In the genomic region with DNA sequence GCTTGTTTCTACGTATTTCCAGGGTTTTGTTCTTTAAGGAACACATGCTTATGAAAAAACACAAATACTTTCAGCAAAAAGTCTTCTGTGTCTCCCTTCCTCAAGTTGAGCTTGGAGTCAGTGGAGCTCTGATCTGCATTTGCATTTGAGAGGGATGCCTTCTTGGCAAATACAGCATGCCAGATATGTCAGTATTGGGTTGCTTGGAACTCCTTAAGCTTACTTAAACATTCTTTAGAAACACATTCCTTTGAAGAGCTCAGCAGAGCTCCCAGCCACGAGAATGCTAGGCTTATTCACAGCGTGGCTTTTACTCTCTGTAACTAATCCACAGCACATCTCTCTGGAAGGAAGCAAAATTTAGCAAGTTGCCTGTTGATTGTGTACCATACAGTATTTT, we compare ENCODE assay signal across 17 cellular contexts.
DNase-seq lines count a peak whose midpoint lies in the region; ATAC-seq, FAIRE-seq and TF ChIP-seq lines count a peak whose summit lies in the region.
"Had no signal": no experiment of that assay in that cellular context is flagged by ENCODE, and none has a peak within 500 bp of the region (broad histone marks: within the 10 kb centered on the region; RNA-seq: fewer than 3 reads in every experiment).

No MANE protein-coding gene starts in this region.

- H2BK15ac ChIP-seq in IMR-90 (ENCODE audit: low read depth, low read length) (no peak overlapping the region), mesendoderm (replicated peaks; ENCODE audit: low read depth) (no peak overlapping the region)

- no peaks in the 10 kb centered on the region for H3K4me1 ChIP-seq in IMR-90 (ENCODE audit: control insufficient read depth, insufficient read depth, low read length)
- peaks cover 16% of the 10 kb centered on the region for H3K4me1 ChIP-seq in mesendoderm (ENCODE audit: control insufficient read depth, low read depth, low read length)
- H3K4me1 ChIP-seq in HepG2 (ENCODE audit: insufficient read depth, low read length) = no peaks in the 10 kb centered on the region
- no peaks in the 10 kb centered on the region for H3K4me1 ChIP-seq in mammary epithelial cell (ENCODE audit: insufficient read depth, low read length)
- H3K4me1 ChIP-seq: vagina had no signal

- H3K56ac ChIP-seq in IMR-90 (ENCODE audit: extremely low read depth, insufficient read depth, low read length) (no peak overlapping the region), mesendoderm (ENCODE audit: low read length) (no peak overlapping the region)

- no peak for FAIRE-seq in HepG2 (lab: Jason Lieb, UNC)
- FAIRE-seq: endometrium had no signal

- dilution Hi-C loops in IMR-90 (cut with HindIII; ENCODE audit: low sequenced_read_pairs, unreplicated experiment) (no loop called here), mammary epithelial cell (cut with HindIII; ENCODE audit: low sequenced_read_pairs) (no loop called here)

- H3K18ac ChIP-seq in IMR-90 (ENCODE audit: low read depth, low read length) (no peak overlapping the region), mesendoderm (ENCODE audit: low read length) (peak overlapping the region; percentile 64)

- H2AFZ ChIP-seq in IMR-90 (replicated peaks; ENCODE audit: low read length, poor library complexity) (no peak overlapping the region), HepG2 (ENCODE audit: low read length) (no peak overlapping the region), mammary epithelial cell (ENCODE audit: low read depth, low read length) (no peak overlapping the region)

- H4K8ac ChIP-seq in IMR-90 (ENCODE audit: low read depth in 2 of 2, low read length in 2 of 2) (no peak overlapping the region), mesendoderm (ENCODE audit: low read depth, low read length) (no peak overlapping the region)

- intact Hi-C loops in IMR-90 (cut with micrococcal nuclease) (no loop called here), HepG2 (cut with micrococcal nuclease; ENCODE audit: unreplicated experiment) (no loop called here), mammary epithelial cell (cut with micrococcal nuclease) (no loop called here)

- H3K79me2 ChIP-seq in mesendoderm (ENCODE audit: control insufficient read depth, insufficient read depth, low read length) (no peaks in the 10 kb centered on the region), HepG2 (ENCODE audit: insufficient read depth, low read length) (no peaks in the 10 kb centered on the region), mammary epithelial cell (ENCODE audit: insufficient read depth, low read length) (no peaks in the 10 kb centered on the region)

- H2BK120ac ChIP-seq in IMR-90 (ENCODE audit: low read depth, low read length) (no peak overlapping the region), mesendoderm (ENCODE audit: low read depth, low read length) (no peak overlapping the region)

- H3K36me3 ChIP-seq in IMR-90 (ENCODE audit: control insufficient read depth, insufficient read depth, low read length) (no peaks in the 10 kb centered on the region), mesendoderm (ENCODE audit: control insufficient read depth, insufficient read depth, low read length) (no peaks in the 10 kb centered on the region), HepG2 (replicated peaks in 1 of 2; ENCODE audit: control insufficient read depth in 1 of 2, insufficient read depth in 2 of 2, low read length in 2 of 2) (no peaks in the 10 kb centered on the region), mammary epithelial cell (ENCODE audit: insufficient read depth, low read length) (no peaks in the 10 kb centered on the region)
- H3K36me3 ChIP-seq: heart right ventricle, vagina had no signal

- H4K5ac ChIP-seq in IMR-90 (ENCODE audit: low read depth, low read length) (no peak overlapping the region), mesendoderm (ENCODE audit: low read length) (no peak overlapping the region)

- in situ Hi-C loops in IMR-90 (cut with MboI; ENCODE audit: low sequenced_read_pairs) (no loop called here), HepG2 (cut with HindIII; ENCODE audit: extremely low pct_ligation_motif_present, low pct_unique_long_range_greater_than_20kb) (no loop called here), mammary epithelial cell (cut with MboI; ENCODE audit: low sequenced_read_pairs in 2 of 2) (no loop called here)

- no peak overlapping the region for H2BK20ac ChIP-seq in IMR-90 (ENCODE audit: low read depth, low read length)

- H2BK5ac ChIP-seq in IMR-90 (ENCODE audit: low read depth, low read length, poor library complexity, severe bottlenecking) = no peak overlapping the region
- H2BK5ac ChIP-seq in mesendoderm (ENCODE audit: low read length) = no peak overlapping the region

- no peak for TF ChIP-seq POLR2A in IMR-90 (IDR thresholded peaks at IDR 0.05; ENCODE audit: low read depth, low read length)
- TF ChIP-seq POLR2A in HepG2 (IDR thresholded peaks at IDR 0.05; ENCODE audit: insufficient read depth in 1 of 2, low read depth in 2 of 2, low read length in 2 of 2) = no peak

- no CpG with 5 or more reads among the region's 3 CpGs for WGBS in IMR-90 (ENCODE audit: extremely low coverage in 2 of 2, insufficient read length in 1 of 2), 2 experiments
- no CpG with 5 or more reads among the region's 3 CpGs for WGBS in mesendoderm (ENCODE audit: extremely low coverage, insufficient coverage, low lambda C conversion rate)
- 7% methylated on average over 3 of the region's 3 CpGs for WGBS in HepG2 (ENCODE audit: low lambda C conversion rate)
- 55% methylated on average over 3 of the region's 3 CpGs for WGBS in mammary epithelial cell (ENCODE audit: low coverage, missing lambda C conversion rate)

- H4K20me1 ChIP-seq in IMR-90 (ENCODE audit: insufficient read depth, low read length) = no peaks in the 10 kb centered on the region
- H4K20me1 ChIP-seq in HepG2 (ENCODE audit: insufficient read depth, low read length) = no peaks in the 10 kb centered on the region
- no peaks in the 10 kb centered on the region for H4K20me1 ChIP-seq in mammary epithelial cell (ENCODE audit: insufficient read depth, low read length)

- POLR2A ChIA-PET in AG04449 (lab: Yijun Ruan, JAX) (no interaction called here), IMR-90 (lab: Charles Lee; ENCODE audit: unreplicated experiment) (interaction anchor here (0.6 kb wide), 2 partner anchors 11 to 1961 kb away, joined by 4 to 6 read pairs; no protein-coding TSS in a partner anchor), HepG2 (lab: Yijun Ruan, JAX) (no interaction called here)

- no peaks in the 10 kb centered on the region for H3K9me1 ChIP-seq in IMR-90 (ENCODE audit: insufficient read depth, low read length)

- ATAC-seq in IMR-90 (ENCODE audit: low read depth) = peak; percentile 32; the same call in 1 of the 2 replicates
- no peak for ATAC-seq in HepG2
- ATAC-seq: HCT116, heart right ventricle, T-cell had no signal

- H3K27me3 ChIP-seq in IMR-90 (ENCODE audit: control insufficient read depth, insufficient read depth, low read length) (peaks cover under 1% of the 10 kb centered on the region; the same call in 1 of the 2 replicates), mesendoderm (ENCODE audit: insufficient read depth, low read length, poor library complexity) (no peaks in the 10 kb centered on the region), HepG2 (ENCODE audit: control insufficient read depth in 1 of 2, insufficient read depth in 2 of 2, low read length in 2 of 2) (no peaks in the 10 kb centered on the region; a peak in 2 of 5 replicates), mammary epithelial cell (ENCODE audit: insufficient read depth, low read length) (no peaks in the 10 kb centered on the region)
- H3K27me3 ChIP-seq: heart right ventricle, vagina had no signal

- H3K4ac ChIP-seq in IMR-90 (ENCODE audit: low read depth, low read length) = no peak overlapping the region
- H3K4ac ChIP-seq in mesendoderm (ENCODE audit: low read depth, low read length) = peak overlapping the region; percentile 9

- H3K9ac ChIP-seq in IMR-90 (ENCODE audit: low read depth, low read length) (no peak overlapping the region), mesendoderm (ENCODE audit: low read length) (no peak overlapping the region), HepG2 (ENCODE audit: insufficient read depth, low read depth, low read length) (no peak overlapping the region), mammary epithelial cell (ENCODE audit: insufficient read depth, low read length) (no peak overlapping the region)

- H2AK5ac ChIP-seq in IMR-90 (ENCODE audit: low read depth, low read length) (no peak overlapping the region), mesendoderm (ENCODE audit: low read length) (no peak overlapping the region)

- H3K23ac ChIP-seq in IMR-90 (ENCODE audit: low read depth, low read length) = no peak overlapping the region
- H3K23ac ChIP-seq in mesendoderm (ENCODE audit: low read length) = no peak overlapping the region

- H3K27ac ChIP-seq in IMR-90 (ENCODE audit: insufficient read depth, low read length) (no peak overlapping the region), mesendoderm (ENCODE audit: low read depth, low read length) (peak overlapping the region; percentile 13), HepG2 (ENCODE audit: extremely low read length, insufficient read depth, low read length) (no peak overlapping the region), mammary epithelial cell (ENCODE audit: insufficient read depth, low read depth, low read length) (no peak overlapping the region)
- H3K27ac ChIP-seq: heart right ventricle, vagina had no signal

- H2AK9ac ChIP-seq in IMR-90 (replicated peaks; ENCODE audit: low read depth, low read length, poor library complexity) = no peak overlapping the region

- H4K91ac ChIP-seq in IMR-90 (ENCODE audit: insufficient read depth, low read depth, low read length) = no peak overlapping the region

- TF ChIP-seq RAD21 in IMR-90 (IDR thresholded peaks at IDR 0.05; ENCODE audit: low read length) = no peak
- no peak for TF ChIP-seq RAD21 in HepG2 (CRISPR knock-in tag; IDR thresholded peaks at IDR 0.05)

- H3K9me3 ChIP-seq in IMR-90 (ENCODE audit: control insufficient read depth, insufficient read depth, low read length) = no peaks in the 10 kb centered on the region
- no peaks in the 10 kb centered on the region for H3K9me3 ChIP-seq in HepG2 (ENCODE audit: low read length)
- H3K9me3 ChIP-seq in mammary epithelial cell (replicated peaks; ENCODE audit: insufficient read depth, low read length) = no peaks in the 10 kb centered on the region
- H3K9me3 ChIP-seq: heart right ventricle, vagina had no signal

- H3K79me1 ChIP-seq in IMR-90 (ENCODE audit: low read depth in 1 of 2, low read length in 2 of 2) (no peaks in the 10 kb centered on the region), mesendoderm (ENCODE audit: low read length) (peaks cover 4% of the 10 kb centered on the region)

- no peak for TF ChIP-seq EP300 in HepG2 (IDR thresholded peaks at IDR 0.05; ENCODE audit: low read depth in 2 of 2, low read length in 2 of 2)
- TF ChIP-seq EP300 in HepG2 (CRISPR knock-in tag; IDR thresholded peaks at IDR 0.05; ENCODE audit: borderline replicate concordance) = no peak

- no peak overlapping the region for H3K14ac ChIP-seq in IMR-90 (replicated peaks; ENCODE audit: low read depth, low read length)

- H3K4me3 ChIP-seq in AG04449 (ENCODE audit: low read depth, low read length) (no peak overlapping the region), IMR-90 (ENCODE audit: insufficient read depth, low read depth, low read length) (no peak overlapping the region), mesendoderm (ENCODE audit: low read length) (no peak overlapping the region), HepG2 (replicated peaks in 1 of 3; ENCODE audit: insufficient read depth in 1 of 3, low read depth in 2 of 3, low read length in 3 of 3) (no peak overlapping the region), mammary epithelial cell (replicated peaks in 1 of 3; ENCODE audit: insufficient read depth in 1 of 3, low read depth in 2 of 3, low read length in 3 of 3) (no peak overlapping the region)
- H3K4me3 ChIP-seq: heart right ventricle, vagina had no signal

- BruUV-seq in IMR-90 (replicated peaks; lab: Mats Ljungman, UMichigan) (no TSS peak), HepG2 (replicated peaks; lab: Mats Ljungman, UMichigan) (no TSS peak), mammary epithelial cell (replicated peaks; lab: Mats Ljungman, UMichigan) (no TSS peak)

- TF ChIP-seq CTCF in AG04449 (IDR thresholded peaks at IDR 0.05; ENCODE audit: insufficient read depth, low read length, missing control alignments) (no peak), IMR-90 (conservative IDR thresholded peaks at IDR 0.05; ENCODE audit: low read depth, low read length) (no peak), HepG2 (CRISPR knock-in tag; IDR thresholded peaks at IDR 0.05) (no peak), mammary epithelial cell (conservative IDR thresholded peaks at IDR 0.05 in 1 of 2, IDR thresholded peaks at IDR 0.05 in 1 of 2; ENCODE audit: extremely low read depth in 1 of 2, insufficient read depth in 1 of 2, low read depth in 1 of 2, low read length in 2 of 2) (no peak)

- H3K4me2 ChIP-seq in IMR-90 (ENCODE audit: low read depth, low read length) (no peak overlapping the region), mesendoderm (ENCODE audit: low read length) (no peak overlapping the region), HepG2 (ENCODE audit: low read depth, low read length) (no peak overlapping the region), mammary epithelial cell (ENCODE audit: insufficient read depth, low read depth, low read length) (no peak overlapping the region)

- DNase-seq in AG04449 (ENCODE audit: low read depth, low spot score) (peak; percentile 9), IMR-90 (no peak), ecto neural progenitor cell (ENCODE audit: low spot score) (peak; percentile 65), mesendoderm (peak; percentile 91), HepG2 (ENCODE audit: low spot score) (no peak), AG20443 (ENCODE audit: low spot score) (no peak), NCI-H748 (lab: John Stamatoyannopoulos, UW; ENCODE audit: unreplicated experiment) (no peak), mammary epithelial cell (no peak)
- DNase-seq: activated CD4-positive, alpha-beta T cell treated with anti-CD3 and anti-CD28 coated beads, Interleukin-2, amount 50 U/mL, for 48 hours; activated gamma-delta T cell treated with Interleukin-2 at 50 U/mL for 16 hours; amygdala; heart right ventricle; KG1; T-cell had no signal

- CTCF ChIA-PET in AG04449 (lab: Yijun Ruan, JAX) = no interaction called here
- CTCF ChIA-PET in IMR-90 (lab: Yijun Ruan, JAX) = no interaction called here
- CTCF ChIA-PET in HepG2 (lab: Yijun Ruan, JAX; ENCODE audit: low intra/inter-chr PET ratio, low total read pairs) = no interaction called here
- CTCF ChIA-PET in mammary epithelial cell (lab: Charles Lee; ENCODE audit: low non-redundant PET) = interaction anchor here (0.6 kb wide), 1 partner anchor 9 kb away, joined by 4 read pairs; no protein-coding TSS in a partner anchor

Comparison
In these comparisons a context has a peak if more than half of its experiments do, and no peak if none do; other contexts are left out.
1. DNase-seq: peak in AG04449 (single experiment), ecto neural progenitor cell (single experiment) and mesendoderm (single experiment); none in IMR-90 (single experiment), HepG2 (single experiment), AG20443 (single experiment), NCI-H748 (single experiment) and mammary epithelial cell (single experiment).